Comparison of ENCODE assay signal across 11 cellular contexts in genomic region chr2:230861564-230862255, GRCh38. TPM values are rescaled to one million over a fixed set of nuclear protein-coding genes. Genes with fewer than 3 reads are reported as not detected.
A peak's percentile ranks its signal among the peaks of the same experiment; 100 is the strongest.
DNase-seq lines count a peak whose midpoint lies in the region; ATAC-seq and FAIRE-seq lines count a peak whose summit lies in the region.
"Had no signal": no experiment of that assay in that cellular context is flagged by ENCODE, and none has a peak within 500 bp of the region (broad histone marks: within the 10 kb centered on the region; RNA-seq: fewer than 3 reads in every experiment).

No MANE protein-coding gene starts in this region.

- no peaks in the 10 kb centered on the region for H3K9me3 Mint-ChIP-seq in activated naive CD4-positive, alpha-beta T cell treated with anti-CD3 and anti-CD28 coated beads for 36 hours
- H3K9me3 Mint-ChIP-seq in central memory CD8-positive, alpha-beta T cell, result no peaks in the 10 kb centered on the region

- H3K36me3 Mint-ChIP-seq in activated naive CD4-positive, alpha-beta T cell treated with anti-CD3 and anti-CD28 coated beads for 36 hours (ENCODE audit: low read depth), result no peaks in the 10 kb centered on the region
- peaks cover 6% of the 10 kb centered on the region for H3K36me3 Mint-ChIP-seq in central memory CD8-positive, alpha-beta T cell (ENCODE audit: insufficient read depth)

- CTCF ChIA-PET in activated naive CD4-positive, alpha-beta T cell treated with anti-CD3 and anti-CD28 coated beads for 36 hours (lab: Charles Lee), result interaction anchor here (2.1 to 3.5 kb wide), 3 partner anchors 9 to 14 kb away, joined by 6 to 19 read pairs (median 13); no protein-coding TSS in a partner anchor

- H3K4me1 Mint-ChIP-seq in activated naive CD4-positive, alpha-beta T cell treated with anti-CD3 and anti-CD28 coated beads for 36 hours (ENCODE audit: low read depth), result peaks cover 35% of the 10 kb centered on the region
- H3K4me1 Mint-ChIP-seq in central memory CD8-positive, alpha-beta T cell, result peaks cover 38% of the 10 kb centered on the region

- H3K27me3 Mint-ChIP-seq in activated naive CD4-positive, alpha-beta T cell treated with anti-CD3 and anti-CD28 coated beads for 36 hours (ENCODE audit: low read depth), result peaks cover 5% of the 10 kb centered on the region
- H3K27me3 Mint-ChIP-seq in central memory CD8-positive, alpha-beta T cell, result peaks cover 45% of the 10 kb centered on the region

- H3K4me3 Mint-ChIP-seq in activated naive CD4-positive, alpha-beta T cell treated with anti-CD3 and anti-CD28 coated beads for 36 hours, result no peak overlapping the region
- H3K4me3 Mint-ChIP-seq in central memory CD8-positive, alpha-beta T cell, result peak overlapping the region; percentile 17

- no peak for FAIRE-seq in HTR-8/SVneo (lab: Jason Lieb, UNC)

- no peak overlapping the region for H3K27ac Mint-ChIP-seq in activated naive CD4-positive, alpha-beta T cell treated with anti-CD3 and anti-CD28 coated beads for 36 hours
- H3K27ac Mint-ChIP-seq in central memory CD8-positive, alpha-beta T cell (ENCODE audit: low read depth), result no peak overlapping the region

- intact Hi-C loops in activated naive CD4-positive, alpha-beta T cell treated with anti-CD3 and anti-CD28 coated beads for 36 hours (cut with micrococcal nuclease), result no loop called here

- ATAC-seq in central memory CD8-positive, alpha-beta T cell (replicated peaks; ENCODE audit: extremely low read depth, poor library complexity, severe bottlenecking), result no peak
- ATAC-seq in GM19328 (IDR thresholded peaks at IDR 0.05; ENCODE audit: unreplicated experiment), result no peak

- DNase-seq in activated naive CD4-positive, alpha-beta T cell treated with anti-CD3 and anti-CD28 coated beads for 36 hours, result peak; percentile 39
- no peak for DNase-seq in activated naive CD4-positive, alpha-beta T cell (lab: John Stamatoyannopoulos, UW)
- peak; percentile 58 for DNase-seq in NCI-H2196 (lab: John Stamatoyannopoulos, UW; ENCODE audit: unreplicated experiment)
- no peak for DNase-seq in central memory CD8-positive, alpha-beta T cell (ENCODE audit: low spot score in 2 of 2)
- DNase-seq in stimulated activated CD8-positive, alpha-beta memory T cell treated with anti-CD3 and anti-CD28 coated beads, Interleukin-4, amount 100 ng/mL, for 48 hours, result peak; percentile 25
- no peak for DNase-seq in HTR-8/SVneo (ENCODE audit: insufficient read length, low spot score)
- no peak for DNase-seq in glomerular visceral epithelial cell (ENCODE audit: extremely low spot score)
- DNase-seq: mammary epithelial cell, NCI-H2081, thyroid gland had no signal

RNA-seq across cellular contexts. Expression of gene ITM2C, which starts 3.0 kb away (rescaled TPM):
- 10 to 100 TPM; 13.0 to 13.6 TPM for total RNA-seq in activated naive CD4-positive, alpha-beta T cell treated with anti-CD3 and anti-CD28 coated beads for 36 hours

Comparison
In these comparisons a context has a peak if more than half of its experiments do, and no peak if none do; other contexts are left out.
1. DNase-seq: peak in activated naive CD4-positive, alpha-beta T cell treated with anti-CD3 and anti-CD28 coated beads for 36 hours (single experiment), NCI-H2196 (single experiment) and stimulated activated CD8-positive, alpha-beta memory T cell treated with anti-CD3 and anti-CD28 coated beads, Interleukin-4, amount 100 ng/mL, for 48 hours (single experiment); none in activated naive CD4-positive, alpha-beta T cell (0 of 4), central memory CD8-positive, alpha-beta T cell (0 of 2), HTR-8/SVneo (single experiment) and glomerular visceral epithelial cell (single experiment).